Comparison of ENCODE assay signal across 27 cellular contexts in genomic region chr20:63400486-63401210, GRCh38. TPM values are rescaled to one million over a fixed set of nuclear protein-coding genes. Genes with fewer than 3 reads are reported as not detected.
DNase-seq lines count a peak whose midpoint lies in the region; ATAC-seq and TF ChIP-seq lines count a peak whose summit lies in the region.
"Had no signal": no experiment of that assay in that cellular context is flagged by ENCODE, and none has a peak within 500 bp of the region (broad histone marks: within the 10 kb centered on the region; RNA-seq: fewer than 3 reads in every experiment).

No MANE protein-coding gene starts in this region.

- CTCF ChIA-PET in SK-N-SH (lab: Yijun Ruan, JAX): interaction anchor here (0.6 to 9.1 kb wide), 12 partner anchors 12 to 177 kb away, joined by 3 to 92 read pairs (median 4); partner anchors contain the start of gene PPDPF

- in situ Hi-C loops in G401 (cut with HindIII; ENCODE audit: low sequenced_read_pairs): no loop called here

- DNase-seq in BE2C: no peak
- peak; percentile 41 for DNase-seq in G401 (ENCODE audit: low spot score)
- DNase-seq in SK-N-SH: peak; percentile 80
- peak; percentile 45 for DNase-seq in retina
- DNase-seq in lower lobe of right lung: no peak
- no peak for DNase-seq in NCI-H1092 treated with DMSO at 0.1 percent for 48 hours (lab: John Stamatoyannopoulos, UW)
- no peak for DNase-seq in foreskin keratinocyte
- DNase-seq: Calu3; DMS53; EL; GF-D8; HCEC 1CT; Karpas-422; MG63; NCI-H1694; NCI-H2029 treated with DMSO at 0.1 percent for 48 hours; NCI-H2171 treated with DMSO at 0.1 percent for 48 hours; NCI-H345; NCI-H510A treated with DMSO at 0.1 percent for 48 hours; NCI-H748 treated with DMSO at 0.1 percent for 48 hours; NK-92 treated with Interleukin-12 subunit alpha and Interleukin-12 subunit beta, amount 100 ng/mL, for 24 hours; PC-3; SJCRH30; T-cell had no signal

- H3K4me2 ChIP-seq in SK-N-SH: no peak overlapping the region

- no peak for TF ChIP-seq RAD21 in SK-N-SH (IDR thresholded peaks at IDR 0.05; ENCODE audit: low read length)

- no peak overlapping the region for H3K4me3 ChIP-seq in BE2C (ENCODE audit: low read depth, low read length)
- no peak overlapping the region; a peak in 1 of 4 replicates for H3K4me3 ChIP-seq in SK-N-SH (ENCODE audit: low read depth in 2 of 2, low read length in 1 of 2)
- no peak overlapping the region for H3K4me3 ChIP-seq in lower lobe of right lung
- H3K4me3 ChIP-seq: MG63, SJCRH30 had no signal

- peaks cover 78% of the 10 kb centered on the region for H3K27me3 ChIP-seq in BE2C
- H3K27me3 ChIP-seq in SK-N-SH (ENCODE audit: insufficient read depth): peaks cover 55% of the 10 kb centered on the region
- H3K27me3 ChIP-seq in lower lobe of right lung (ENCODE audit: low read depth): peaks cover 7% of the 10 kb centered on the region
- H3K27me3 ChIP-seq in foreskin keratinocyte: no peaks in the 10 kb centered on the region

- H3K4me1 ChIP-seq in BE2C (no peaks in the 10 kb centered on the region), SK-N-SH (ENCODE audit: control insufficient read depth in 1 of 2, insufficient read depth in 2 of 2, low read depth in 1 of 2, low read length in 1 of 2) (peaks cover 0 to 38% of the 10 kb centered on the region in 2 experiments; a peak in 1 of 4 replicates), lower lobe of right lung (no peaks in the 10 kb centered on the region), foreskin keratinocyte (no peaks in the 10 kb centered on the region)
- H3K4me1 ChIP-seq: SJCRH30 had no signal

- no peaks in the 10 kb centered on the region for H3K79me2 ChIP-seq in SK-N-SH (ENCODE audit: insufficient read depth)

- H3F3A ChIP-seq in SK-N-SH (replicated peaks; ENCODE audit: insufficient read depth): no peaks in the 10 kb centered on the region

- H3K9ac ChIP-seq in SK-N-SH: no peak overlapping the region

- intact Hi-C loops in lower lobe of right lung (cut with DNase I): no loop called here

- no peaks in the 10 kb centered on the region for H3K9me2 ChIP-seq in SK-N-SH

- no peaks in the 10 kb centered on the region for H3K9me3 ChIP-seq in BE2C
- no peaks in the 10 kb centered on the region for H3K9me3 ChIP-seq in SK-N-SH
- no peaks in the 10 kb centered on the region for H3K9me3 ChIP-seq in lower lobe of right lung
- H3K9me3 ChIP-seq: MG63, SJCRH30 had no signal

- H3K27ac ChIP-seq in SK-N-SH (ENCODE audit: low read depth in 2 of 2, low read length in 1 of 2) (no peak overlapping the region), lower lobe of right lung (no peak overlapping the region), foreskin keratinocyte (no peak overlapping the region)
- H3K27ac ChIP-seq: SJCRH30 had no signal

- POLR2A ChIA-PET in SK-N-SH (lab: Yijun Ruan, JAX): no interaction called here

- 6% methylated on average over 25 of the region's 44 CpGs for WGBS in SK-N-SH (ENCODE audit: low lambda C conversion rate)

- H4K20me1 ChIP-seq in SK-N-SH (ENCODE audit: insufficient read depth): no peaks in the 10 kb centered on the region

- H3K36me3 ChIP-seq in BE2C: no peaks in the 10 kb centered on the region
- H3K36me3 ChIP-seq in SK-N-SH (replicated peaks in 1 of 2; ENCODE audit: control insufficient read depth in 1 of 2, insufficient read depth in 2 of 2, low read length in 1 of 2): no peaks in the 10 kb centered on the region
- H3K36me3 ChIP-seq in lower lobe of right lung: no peaks in the 10 kb centered on the region
- H3K36me3 ChIP-seq: MG63, SJCRH30 had no signal

- peak; percentile 23 for TF ChIP-seq CTCF in BE2C (IDR thresholded peaks at IDR 0.05; ENCODE audit: low read depth, low read length)
- TF ChIP-seq CTCF in SK-N-SH (IDR thresholded peaks at IDR 0.05): no peak
- no peak for TF ChIP-seq CTCF in lower lobe of right lung (IDR thresholded peaks at IDR 0.05)
- no peak for TF ChIP-seq CTCF in foreskin keratinocyte (conservative IDR thresholded peaks at IDR 0.05)

- H2AFZ ChIP-seq in SK-N-SH (ENCODE audit: low read depth): no peak overlapping the region

- no peak for ATAC-seq in lower lobe of right lung
- no peak for ATAC-seq in foreskin keratinocyte
- ATAC-seq: PC-3, Right ventricle myocardium inferior, T-cell had no signal

- no peak for TF ChIP-seq EP300 in SK-N-SH (IDR thresholded peaks at IDR 0.05; ENCODE audit: borderline replicate concordance in 1 of 2, low read depth in 1 of 2, low read length in 1 of 2)

TF ChIP-seq in SK-N-SH, 30 proteins besides CTCF, POLR2A, EP300 and RAD21 (continues in another document):
- no peak for TF ChIP-seq RXRA (IDR thresholded peaks at IDR 0.05; ENCODE audit: borderline replicate concordance, low read depth)
- TF ChIP-seq MAX (IDR thresholded peaks at IDR 0.05; ENCODE audit: low read depth): no peak
- TF ChIP-seq POLR2AphosphoS5 (IDR thresholded peaks at IDR 0.05; ENCODE audit: low read depth, low read length): no peak
- no peak for TF ChIP-seq ELF1 (IDR thresholded peaks at IDR 0.05)
- no peak for TF ChIP-seq FOXM1 (IDR thresholded peaks at IDR 0.05; ENCODE audit: low read depth)
- no peak for TF ChIP-seq IRF3 (IDR thresholded peaks at IDR 0.05; ENCODE audit: low read depth, low read length)
- no peak for TF ChIP-seq ZBTB33 (IDR thresholded peaks at IDR 0.05; ENCODE audit: borderline replicate concordance, low read depth)
- no peak for TF ChIP-seq FOSL2 (IDR thresholded peaks at IDR 0.05; ENCODE audit: borderline replicate concordance, low read depth)
- TF ChIP-seq USF2 (IDR thresholded peaks at IDR 0.05; ENCODE audit: borderline replicate concordance, low read depth, low read length): no peak
- TF ChIP-seq RCOR1 (IDR thresholded peaks at IDR 0.05; ENCODE audit: low read length): no peak
- TF ChIP-seq REST (IDR thresholded peaks at IDR 0.05; ENCODE audit: low read depth, low read length): no peak

RNA-seq across cellular contexts. Expression of gene CHRNA4, which starts 39.5 kb away (rescaled TPM):
- not detected for polyA plus RNA-seq in BE2C (2012; ENCODE audit: insufficient read depth, insufficient read length, low read depth)
- 0.37 and 1.4 TPM in 2 replicates for total RNA-seq in G401 (2014; rRNA removed; shearing (Covaris generic))
- polyA plus RNA-seq in SK-N-SH (2012; rRNA removed): not detected in 2 replicates
- polyA plus RNA-seq in SK-N-SH (2012; cell fraction: cytosol; rRNA removed): not detected in 2 replicates
- polyA plus RNA-seq in SK-N-SH (2012; cell fraction: nucleus; rRNA removed): not detected in 2 replicates
- total RNA-seq in lower lobe of right lung: not detected
- total RNA-seq in foreskin keratinocyte: not detected in 2 replicates
- polyA plus RNA-seq in foreskin keratinocyte: not detected in 2 replicates
- total RNA-seq: Calu3; PC-3; T-cell; T-helper 2 cell treated with Interferon-gamma antibody and Interleukin-4, amounts not matched to agents 100 ng/mL and 5 ng/mL, for 36 hours had no signal
- polyA plus RNA-seq: BJ had no signal

Comparison
In these comparisons a context has a peak if more than half of its experiments do, and no peak if none do; other contexts are left out.
1. DNase-seq: peak in G401 (single experiment), SK-N-SH (single experiment) and retina (single experiment); none in BE2C (single experiment), lower lobe of right lung (single experiment), NCI-H1092 treated with DMSO at 0.1 percent for 48 hours (single experiment) and foreskin keratinocyte (0 of 2).